In genomic region chr7:38368191-38368605, GRCh38 we compare ENCODE assay signal across 8 cellular contexts.
A peak's percentile ranks its signal among the peaks of the same experiment; 100 is the strongest.
DNase-seq lines count a peak whose midpoint lies in the region; ATAC-seq and TF ChIP-seq lines count a peak whose summit lies in the region.

No MANE protein-coding gene starts in this region.

- peak overlapping the region; percentile 46 for H3K4me3 Mint-ChIP-seq in activated naive CD8-positive, alpha-beta T cell treated with anti-CD3 and anti-CD28 coated beads for 36 hours

- TF ChIP-seq CTCF in LNCAP (IDR thresholded peaks at IDR 0.05): peak; percentile 87
- TF ChIP-seq CTCF in right atrium auricular region (IDR thresholded peaks at IDR 0.05): peak; percentile 22 to 68

- no peaks in the 10 kb centered on the region for H3K4me1 ChIP-seq in right atrium auricular region

- no peak overlapping the region for H3K4me3 ChIP-seq in right atrium auricular region

- H3K36me3 Mint-ChIP-seq in activated naive CD8-positive, alpha-beta T cell treated with anti-CD3 and anti-CD28 coated beads for 36 hours: peaks cover 2% of the 10 kb centered on the region

- peaks cover 54% of the 10 kb centered on the region for H3K4me1 Mint-ChIP-seq in activated naive CD8-positive, alpha-beta T cell treated with anti-CD3 and anti-CD28 coated beads for 36 hours

- H3K27ac Mint-ChIP-seq in activated naive CD8-positive, alpha-beta T cell treated with anti-CD3 and anti-CD28 coated beads for 36 hours: peak overlapping the region; percentile 77

- peak; percentile 38 for ATAC-seq in GM21576 (IDR thresholded peaks at IDR 0.05; ENCODE audit: unreplicated experiment)
- no peak for ATAC-seq in GM19467 (IDR thresholded peaks at IDR 0.05; ENCODE audit: unreplicated experiment)

- no peaks in the 10 kb centered on the region for H3K9me3 ChIP-seq in right atrium auricular region

- no peaks in the 10 kb centered on the region for H3K36me3 ChIP-seq in right atrium auricular region

- H3K27me3 ChIP-seq in right atrium auricular region: no peaks in the 10 kb centered on the region

- no peaks in the 10 kb centered on the region for H3K27me3 Mint-ChIP-seq in activated naive CD8-positive, alpha-beta T cell treated with anti-CD3 and anti-CD28 coated beads for 36 hours

- no peaks in the 10 kb centered on the region for H3K9me3 Mint-ChIP-seq in activated naive CD8-positive, alpha-beta T cell treated with anti-CD3 and anti-CD28 coated beads for 36 hours

- DNase-seq in DMS53 (lab: John Stamatoyannopoulos, UW): peak; percentile 91
- peak; percentile 40 to 67 for DNase-seq in SW 1271 (lab: John Stamatoyannopoulos, UW)
- peak; percentile 83 for DNase-seq in activated naive CD8-positive, alpha-beta T cell treated with anti-CD3 and anti-CD28 coated beads for 36 hours
- no peak for DNase-seq in right atrium auricular region (ENCODE audit: low spot score)
- peak; percentile 70 to 79 (median 73) for DNase-seq in stimulated activated CD4-positive, alpha-beta T cell treated with anti-CD3 and anti-CD28 coated beads, Interleukin-12 subunit alpha, Interleukin-12 subunit beta, amount 100 ng/mL, for 48 hours (ENCODE audit: low read depth in 2 of 3, low spot score in 1 of 3)

- H3K27ac ChIP-seq in right atrium auricular region: no peak overlapping the region
